In the genomic region with DNA sequence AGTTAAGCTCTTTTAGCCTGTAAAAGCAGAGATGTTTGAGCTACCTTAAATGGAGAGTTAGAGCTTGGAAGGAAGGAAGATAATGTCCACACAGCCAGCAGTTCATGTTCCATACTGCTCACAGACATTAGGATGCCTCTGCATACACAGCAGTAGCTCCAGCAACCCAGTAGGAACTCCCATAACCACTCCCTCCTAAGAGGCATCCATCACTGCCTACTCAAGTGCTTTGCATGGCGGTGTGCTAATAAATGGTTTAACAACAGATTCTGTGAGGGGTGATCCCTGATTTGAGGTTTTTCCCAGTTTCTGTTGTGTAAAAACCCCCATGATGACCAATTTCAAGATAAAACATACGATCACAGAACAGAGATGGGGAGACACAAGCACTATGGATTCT, we compare ENCODE assay signal across 33 cellular contexts.
"Had no signal": no experiment of that assay in that cellular context is flagged by ENCODE, and none has a peak within 500 bp of the region (broad histone marks: within the 10 kb centered on the region; RNA-seq: fewer than 3 reads in every experiment).

No MANE protein-coding gene starts in this region.

- H3K27ac ChIP-seq: adrenal gland, PC-9, RWPE1, VCaP had no signal

- H3K4me3 ChIP-seq: adrenal gland, PC-9 had no signal

- H3K36me3 ChIP-seq: adrenal gland had no signal

- DNase-seq: activated B cell treated with CpG ODN at 0.5 μM for 24 hours; activated CD4-positive, alpha-beta memory T cell treated with anti-CD3 and anti-CD28 coated beads for 36 hours; activated CD4-positive, alpha-beta T cell treated with anti-CD3 and anti-CD28 coated beads for 4 hours; activated CD4-positive, alpha-beta T cell treated with anti-CD3 and anti-CD28 coated beads, Interleukin-2, amount 50 U/mL, for 1 hour; activated CD4-positive, CD25-positive, alpha-beta regulatory T cell treated with anti-CD3 and anti-CD28 coated beads, Interleukin-2, amount 50 U/mL, for 72 hours; activated CD8-positive, alpha-beta memory T cell treated with anti-CD3 and anti-CD28 coated beads, Interleukin-2, amount 50 U/mL, for 4 hours; activated gamma-delta T cell treated with Interleukin-2 at 50 U/mL for 16 hours; activated naive CD4-positive, alpha-beta T cell treated with anti-CD3 and anti-CD28 coated beads for 36 hours; activated T-cell treated with anti-CD3 and anti-CD28 coated beads for 4 hours; activated T-cell treated with anti-CD3 and anti-CD28 coated beads, Interleukin-2, amount 50 U/mL, for 4 hours; adrenal gland; anterior cingulate cortex; caudate nucleus; Karpas-422; KBM-7; NCI-H1105; NCI-H146; NCI-H187; NCI-H2029 treated with DMSO at 0.1 percent for 48 hours; NCI-H2107; NCI-H510A; NCI-H526; NCI-H748 treated with DMSO at 0.1 percent for 48 hours; NK-92 treated with Interleukin-12 subunit alpha and Interleukin-12 subunit beta, amount 100 ng/mL, for 24 hours; PC-9; SIG-M5; SW 1271; T-helper 1 cell; T-helper 2 cell; T-helper 9 cell had no signal

- ATAC-seq: activated T-cell treated with anti-CD3 and anti-CD28 coated beads, Interleukin-2, amount 50 U/mL, for 4 hours; Right ventricle myocardium inferior had no signal

- H3K4me2 ChIP-seq: PC-9 had no signal

- H3K27me3 ChIP-seq: adrenal gland had no signal

- H3K4me1 ChIP-seq: adrenal gland had no signal
